ENCODE assay signal across 15 cellular contexts in genomic region chrX:152900937-152901445, GRCh38. TPM values are rescaled to one million over a fixed set of nuclear protein-coding genes. Genes with fewer than 3 reads are reported as not detected.
DNase-seq lines count a peak whose midpoint lies in the region; ATAC-seq and TF ChIP-seq lines count a peak whose summit lies in the region.
"Had no signal": no experiment of that assay in that cellular context is flagged by ENCODE, and none has a peak within 500 bp of the region (broad histone marks: within the 10 kb centered on the region; RNA-seq: fewer than 3 reads in every experiment).

No MANE protein-coding gene starts in this region.

- in situ Hi-C loops in brain microvascular endothelial cell (cut with HindIII; ENCODE audit: low pct_ligation_motif_present, low sequenced_read_pairs): no loop called here

- H3K4me3 ChIP-seq in upper lobe of left lung (no peak overlapping the region), brain microvascular endothelial cell (ENCODE audit: low read depth, low read length) (no peak overlapping the region)
- H3K4me3 ChIP-seq: MG63 had no signal

- H3K27me3 Mint-ChIP-seq in chondrocyte (ENCODE audit: low read depth): no peaks in the 10 kb centered on the region
- H3K27me3 Mint-ChIP-seq in neural crest cell (ENCODE audit: low read depth): peaks cover 6% of the 10 kb centered on the region

- H3K9me3 Mint-ChIP-seq in chondrocyte (ENCODE audit: low read depth) (peaks cover 5% of the 10 kb centered on the region), neural crest cell (no peaks in the 10 kb centered on the region)

- H3K36me3 Mint-ChIP-seq in chondrocyte (ENCODE audit: low read depth): peaks cover 3% of the 10 kb centered on the region
- H3K36me3 Mint-ChIP-seq in neural crest cell (ENCODE audit: low read depth): peaks cover 5% of the 10 kb centered on the region

- H3K27me3 ChIP-seq in upper lobe of left lung (no peaks in the 10 kb centered on the region), brain microvascular endothelial cell (replicated peaks) (no peaks in the 10 kb centered on the region)
- H3K27me3 ChIP-seq: MG63 had no signal

- H3K9me3 ChIP-seq in upper lobe of left lung: no peaks in the 10 kb centered on the region
- H3K9me3 ChIP-seq: MG63 had no signal

- WGBS in upper lobe of left lung, 2 donors: 88 to 89% methylated on average over 8 of the region's 8 CpGs

- H3K27ac ChIP-seq in upper lobe of left lung (no peak overlapping the region), brain microvascular endothelial cell (no peak overlapping the region)
- H3K27ac ChIP-seq: C4-2B had no signal

- peaks cover 0 to 22% (median 0%) of the 10 kb centered on the region in 4 donors for H3K4me1 ChIP-seq in upper lobe of left lung

- H3K27ac Mint-ChIP-seq in chondrocyte (ENCODE audit: unreplicated experiment): no peak overlapping the region
- H3K27ac Mint-ChIP-seq in neural crest cell (ENCODE audit: unreplicated experiment): peak overlapping the region; percentile 43

- H3K4me1 Mint-ChIP-seq in chondrocyte (ENCODE audit: low read depth) (peaks cover 18% of the 10 kb centered on the region), neural crest cell (peaks cover 18% of the 10 kb centered on the region)

- no peak for TF ChIP-seq POLR2A in upper lobe of left lung (IDR thresholded peaks at IDR 0.05)

- ATAC-seq in upper lobe of left lung (ENCODE audit: low FRiP score in 2 of 2): no peak

- H3K36me3 ChIP-seq in upper lobe of left lung: no peaks in the 10 kb centered on the region
- no peaks in the 10 kb centered on the region for H3K36me3 ChIP-seq in brain microvascular endothelial cell (replicated peaks)
- H3K36me3 ChIP-seq: MG63 had no signal

- H3K4me3 Mint-ChIP-seq in chondrocyte (ENCODE audit: unreplicated experiment): no peak overlapping the region
- H3K4me3 Mint-ChIP-seq in neural crest cell: no peak overlapping the region

- TF ChIP-seq CTCF in chondrocyte (IDR thresholded peaks at IDR 0.05) (no peak), neural crest cell (conservative IDR thresholded peaks at IDR 0.05) (no peak), upper lobe of left lung (IDR thresholded peaks at IDR 0.05) (no peak), brain microvascular endothelial cell (IDR thresholded peaks at IDR 0.05; ENCODE audit: low read depth, low read length, missing control alignments) (no peak)

- DNase-seq in ELR (ENCODE audit: low read depth): peak; percentile 46
- peak; percentile 17 for DNase-seq in M059J (ENCODE audit: low read depth)
- DNase-seq in chondrocyte (ENCODE audit: low spot score): peak; percentile 26
- no peak for DNase-seq in neural crest cell (ENCODE audit: low read depth, low spot score)
- DNase-seq in upper lobe of left lung: no peak
- DNase-seq in brain microvascular endothelial cell: no peak
- no peak for DNase-seq in stimulated activated CD8-positive, alpha-beta memory T cell treated with anti-CD3 and anti-CD28 coated beads, Interleukin-4, amount 100 ng/mL, for 48 hours
- DNase-seq: GF-D8, GOT3, MG63, NCI-H1092, NCI-H2081 treated with DMSO at 0.1 percent for 48 hours, NCI-H510A treated with DMSO at 0.1 percent for 48 hours, NCI-H82 had no signal

- TF ChIP-seq EP300 in upper lobe of left lung (IDR thresholded peaks at IDR 0.05): no peak

RNA-seq across cellular contexts. Expression of gene ZNF185, which starts 3.1 kb away (rescaled TPM):
- total RNA-seq in M059J (2014; rRNA removed; shearing (Covaris generic)): 4.9 and 6.5 TPM in 2 replicates
- total RNA-seq in chondrocyte (6.0 to 14.0 TPM (median 13.7 TPM) in 3 replicates), neural crest cell (2.3 and 2.6 TPM in 2 replicates), upper lobe of left lung (10 to 100 TPM; 13.6 to 26.4 (median 19.9) TPM)

Comparison
In these comparisons a context has a peak if more than half of its experiments do, and no peak if none do; other contexts are left out.
1. DNase-seq: peak in ELR (single experiment), M059J (single experiment) and chondrocyte (single experiment); none in neural crest cell (single experiment), upper lobe of left lung (0 of 2), brain microvascular endothelial cell (single experiment) and stimulated activated CD8-positive, alpha-beta memory T cell treated with anti-CD3 and anti-CD28 coated beads, Interleukin-4, amount 100 ng/mL, for 48 hours (single experiment).